13 cellular contexts compared by ENCODE assay signal in the genomic region with DNA sequence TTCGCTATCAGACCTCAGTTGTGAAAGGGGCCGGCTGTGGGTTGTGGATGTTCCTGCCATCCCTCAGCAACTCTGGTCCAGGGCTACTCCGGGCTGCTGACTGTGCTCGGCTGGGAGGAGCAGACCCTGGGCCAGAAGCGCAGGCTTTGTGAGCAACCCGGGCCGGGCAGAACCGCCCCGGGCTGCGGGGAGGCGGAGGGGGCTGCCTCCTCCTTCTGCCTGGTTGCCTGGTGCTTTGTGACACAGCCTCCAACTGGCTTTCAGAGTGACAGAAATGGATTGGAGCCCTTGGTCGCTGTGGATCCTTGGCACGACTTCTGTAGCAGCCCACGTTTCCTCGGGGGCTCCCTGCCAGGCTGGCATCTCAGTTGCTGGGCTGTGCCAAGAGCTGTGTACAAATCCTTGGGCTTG. TPM values are rescaled to one million over a fixed set of nuclear protein-coding genes. Genes with fewer than 3 reads are reported as not detected.
DNase-seq lines count a peak whose midpoint lies in the region; ATAC-seq and TF ChIP-seq lines count a peak whose summit lies in the region.
"Had no signal": no experiment of that assay in that cellular context is flagged by ENCODE, and none has a peak within 500 bp of the region (broad histone marks: within the 10 kb centered on the region; RNA-seq: fewer than 3 reads in every experiment).

No MANE protein-coding gene starts in this region.

- no peak overlapping the region for H2BK5ac ChIP-seq in neuronal stem cell (ENCODE audit: low read length)

- no peaks in the 10 kb centered on the region for H3K36me3 Mint-ChIP-seq in CD8-positive, alpha-beta T cell
- H3K36me3 Mint-ChIP-seq: CD4-positive, alpha-beta memory T cell; natural killer cell treated with Interleukin-12 subunit alpha and Interleukin-12 subunit beta and Interleukin-15 and Interleukin-18, amount 100 ng/mL, for 72 hours had no signal

- no peak overlapping the region for H3K4me3 Mint-ChIP-seq in CD8-positive, alpha-beta T cell
- H3K4me3 Mint-ChIP-seq: CD4-positive, alpha-beta memory T cell; natural killer cell treated with Interleukin-12 subunit alpha and Interleukin-12 subunit beta and Interleukin-15 and Interleukin-18, amount 100 ng/mL, for 72 hours had no signal

- H3K27ac ChIP-seq in BLaER1 (peak overlapping the region; percentile 51; the same call in 1 of the 2 replicates), cingulate gyrus (ENCODE audit: low read depth, low read length) (peak overlapping the region; percentile 65), neuronal stem cell (replicated peaks; ENCODE audit: low read length) (peak overlapping the region; percentile 42)
- no peak overlapping the region for H3K27ac ChIP-seq in CD8-positive, alpha-beta T cell (ENCODE audit: low read depth, low read length)

- peak; percentile 57 for DNase-seq in NCI-H1694 (lab: John Stamatoyannopoulos, UW)
- no peak for DNase-seq in neuronal stem cell (ENCODE audit: low spot score)
- no peak for DNase-seq in DMS114 treated with DMSO at 0.1 percent for 48 hours (lab: John Stamatoyannopoulos, UW; ENCODE audit: unreplicated experiment)
- no peak for DNase-seq in CD8-positive, alpha-beta T cell
- DNase-seq: activated CD4-positive, alpha-beta T cell treated with anti-CD3 and anti-CD28 coated beads for 1 hour; CD4-positive, alpha-beta memory T cell; central memory CD4-positive, alpha-beta T cell; NCI-H1105 had no signal

- H2AK5ac ChIP-seq in neuronal stem cell (ENCODE audit: low read depth, low read length), result peak overlapping the region; percentile 95

- CTCF ChIA-PET in CD8-positive, alpha-beta T cell (lab: Charles Lee), result interaction anchor here (1.0 kb wide), 1 partner anchor 9 kb away, joined by 3 read pairs; no protein-coding TSS in a partner anchor

- no peak overlapping the region; the same call in 1 of the 2 replicates for H3K4me3 ChIP-seq in BLaER1
- no peak overlapping the region for H3K4me3 ChIP-seq in neuronal stem cell (ENCODE audit: low read length in 2 of 2)
- no peak overlapping the region for H3K4me3 ChIP-seq in CD8-positive, alpha-beta T cell (ENCODE audit: low read depth, low read length)

- H3K4me1 Mint-ChIP-seq in CD8-positive, alpha-beta T cell (ENCODE audit: low read depth), result peaks cover 6% of the 10 kb centered on the region
- H3K4me1 Mint-ChIP-seq: CD4-positive, alpha-beta memory T cell had no signal

- no peak for ATAC-seq in HG03439 (IDR thresholded peaks at IDR 0.05; ENCODE audit: unreplicated experiment)
- no peak for ATAC-seq in CD8-positive, alpha-beta T cell
- no peak for ATAC-seq in GM21786 (IDR thresholded peaks at IDR 0.05; ENCODE audit: unreplicated experiment)
- ATAC-seq: natural killer cell treated with Interleukin-12 subunit alpha and Interleukin-12 subunit beta and Interleukin-15 and Interleukin-18, amount 100 ng/mL, for 72 hours had no signal

- peaks cover 100% of the 10 kb centered on the region for H4K20me1 ChIP-seq in BLaER1

- no peak overlapping the region for H4K8ac ChIP-seq in neuronal stem cell (ENCODE audit: low read depth, low read length)

- peak overlapping the region; percentile 95 for H3K4ac ChIP-seq in neuronal stem cell (ENCODE audit: low read length)

- H3K79me1 ChIP-seq in neuronal stem cell (ENCODE audit: low read depth, low read length), result peaks cover 6% of the 10 kb centered on the region

- peak overlapping the region; percentile 60 for H4K91ac ChIP-seq in neuronal stem cell (ENCODE audit: low read depth, low read length, poor library complexity)

- H2BK120ac ChIP-seq in neuronal stem cell (ENCODE audit: low read depth, low read length), result peak overlapping the region; percentile 70

- H3K9ac ChIP-seq in BLaER1 (peak overlapping the region; percentile 53; the same call in 1 of the 2 replicates), neuronal stem cell (ENCODE audit: low read depth, low read length, poor library complexity) (peak overlapping the region; percentile 91)

- POLR2A ChIA-PET in CD8-positive, alpha-beta T cell (lab: Charles Lee), result no interaction called here

- H3K14ac ChIP-seq in neuronal stem cell (ENCODE audit: low read length), result peak overlapping the region; percentile 99

- intact Hi-C loops in CD8-positive, alpha-beta T cell (cut with DNase I, micrococcal nuclease), result no loop called here

- no peak overlapping the region for H3K27ac Mint-ChIP-seq in CD8-positive, alpha-beta T cell
- H3K27ac Mint-ChIP-seq: CD4-positive, alpha-beta memory T cell; natural killer cell treated with Interleukin-12 subunit alpha and Interleukin-12 subunit beta and Interleukin-15 and Interleukin-18, amount 100 ng/mL, for 72 hours had no signal

- H3K9me3 ChIP-seq in BLaER1 (no peaks in the 10 kb centered on the region), neuronal stem cell (replicated peaks in 1 of 2; ENCODE audit: control insufficient read depth in 2 of 2, insufficient read depth in 1 of 2, low read depth in 1 of 2, low read length in 2 of 2) (peaks cover 0 to 6% of the 10 kb centered on the region in 2 donors)
- no peaks in the 10 kb centered on the region for H3K9me3 ChIP-seq in CD8-positive, alpha-beta T cell (ENCODE audit: low read length)

- peaks cover 100% of the 10 kb centered on the region for H3K4me1 ChIP-seq in BLaER1
- peaks cover 43 to 44% of the 10 kb centered on the region in 2 donors for H3K4me1 ChIP-seq in neuronal stem cell (ENCODE audit: control insufficient read depth in 2 of 2, insufficient read depth in 1 of 2, low read depth in 1 of 2, low read length in 2 of 2)
- H3K4me1 ChIP-seq in CD8-positive, alpha-beta T cell (ENCODE audit: insufficient read depth, low read length), result peaks cover 6% of the 10 kb centered on the region

- H3K9me3 Mint-ChIP-seq in CD8-positive, alpha-beta T cell, result no peaks in the 10 kb centered on the region
- H3K9me3 Mint-ChIP-seq: CD4-positive, alpha-beta memory T cell; natural killer cell treated with Interleukin-12 subunit alpha and Interleukin-12 subunit beta and Interleukin-15 and Interleukin-18, amount 100 ng/mL, for 72 hours had no signal

- no peak overlapping the region for H2AFZ ChIP-seq in neuronal stem cell (ENCODE audit: low read length)

- H3K4me2 ChIP-seq in BLaER1, result peak overlapping the region; percentile 97
- no peak overlapping the region for H3K4me2 ChIP-seq in neuronal stem cell (ENCODE audit: insufficient read depth, low read length, poor library complexity, severe bottlenecking)

- TF ChIP-seq CTCF in CD8-positive, alpha-beta T cell (IDR thresholded peaks at IDR 0.05), result no peak

- peak overlapping the region; percentile 66 for H3K23ac ChIP-seq in neuronal stem cell (ENCODE audit: low read depth, low read length, poor library complexity)

- H2BK12ac ChIP-seq in neuronal stem cell (ENCODE audit: low read length), result peak overlapping the region; percentile 95

- no peaks in the 10 kb centered on the region for H3K27me3 Mint-ChIP-seq in CD8-positive, alpha-beta T cell (ENCODE audit: low read depth)
- H3K27me3 Mint-ChIP-seq: natural killer cell treated with Interleukin-12 subunit alpha and Interleukin-12 subunit beta and Interleukin-15 and Interleukin-18, amount 100 ng/mL, for 72 hours had no signal

- peak overlapping the region; percentile 61 for H2BK15ac ChIP-seq in neuronal stem cell (ENCODE audit: low read length)

- peaks cover 24% of the 10 kb centered on the region for H3K36me3 ChIP-seq in BLaER1
- peaks cover 6 to 13% of the 10 kb centered on the region in 2 donors for H3K36me3 ChIP-seq in neuronal stem cell (replicated peaks in 1 of 2; ENCODE audit: control insufficient read depth in 2 of 2, insufficient read depth in 2 of 2, low read length in 2 of 2)
- H3K36me3 ChIP-seq in CD8-positive, alpha-beta T cell (ENCODE audit: insufficient read depth, low read length), result no peaks in the 10 kb centered on the region

- H3K18ac ChIP-seq in neuronal stem cell (ENCODE audit: low read length), result peak overlapping the region; percentile 91

- no peaks in the 10 kb centered on the region for H3K27me3 ChIP-seq in BLaER1
- peaks cover 0 to 3% (median 0%) of the 10 kb centered on the region in 3 experiments for H3K27me3 ChIP-seq in neuronal stem cell (ENCODE audit: control insufficient read depth in 3 of 3, insufficient read depth in 3 of 3, low read depth in 1 of 3, low read length in 3 of 3)
- no peaks in the 10 kb centered on the region for H3K27me3 ChIP-seq in CD8-positive, alpha-beta T cell (ENCODE audit: insufficient read depth, low read length)

- no CpG with 5 or more reads among the region's 15 CpGs for WGBS in neuronal stem cell (ENCODE audit: extremely low coverage in 2 of 2, insufficient read length in 2 of 2, insufficient replicate concordance in 1 of 2), 2 donors

RNA-seq across cellular contexts. Expression of gene DRAXIN, which starts 10.0 kb away (rescaled TPM):
- 9.5 TPM for polyA plus RNA-seq in neuronal stem cell (2013, experiment 1 of 2)
- 9.7 TPM for polyA plus RNA-seq in neuronal stem cell (2013, experiment 2 of 2)
- total RNA-seq in CD8-positive, alpha-beta T cell, result under 1 TPM; 0.08 to 0.11 TPM

RNA-seq across cellular contexts. Expression of gene MAD2L2, which starts 20.6 kb away (rescaled TPM):
- 132 TPM for polyA plus RNA-seq in neuronal stem cell (2013, experiment 1 of 2)
- 126 TPM for polyA plus RNA-seq in neuronal stem cell (2013, experiment 2 of 2)
- total RNA-seq in CD8-positive, alpha-beta T cell, result 10 to 100 TPM; 28.7 to 29.4 TPM

RNA-seq across cellular contexts. Expression of gene AGTRAP, which starts 34.4 kb away (rescaled TPM):
- 40.4 TPM for polyA plus RNA-seq in neuronal stem cell (2013, experiment 1 of 2)
- 41.2 TPM for polyA plus RNA-seq in neuronal stem cell (2013, experiment 2 of 2)
- 10 to 100 TPM; 10.4 to 10.9 TPM for total RNA-seq in CD8-positive, alpha-beta T cell

RNA-seq across cellular contexts. Expression of gene FBXO6, which starts 37.6 kb away (rescaled TPM):
- polyA plus RNA-seq in neuronal stem cell (2013, experiment 1 of 2), result 1.4 TPM
- polyA plus RNA-seq in neuronal stem cell (2013, experiment 2 of 2), result 1.5 TPM
- 1 to 10 TPM; 2.9 to 3.3 TPM for total RNA-seq in CD8-positive, alpha-beta T cell

RNA-seq across cellular contexts. Expression of gene FBXO44, which starts 46.9 kb away (rescaled TPM):
- polyA plus RNA-seq in neuronal stem cell (2013, experiment 1 of 2), result 16.4 TPM
- polyA plus RNA-seq in neuronal stem cell (2013, experiment 2 of 2), result 16.6 TPM
- 10 to 100 TPM; 35.9 to 36.0 TPM for total RNA-seq in CD8-positive, alpha-beta T cell
